Comparison of ENCODE assay signal across 9 cellular contexts in genomic region chr15:76996076-76996525, GRCh38. TPM values are rescaled to one million over a fixed set of nuclear protein-coding genes. Genes with fewer than 3 reads are reported as not detected.
DNase-seq lines count a peak whose midpoint lies in the region; ATAC-seq and TF ChIP-seq lines count a peak whose summit lies in the region.
"Had no signal": no experiment of that assay in that cellular context is flagged by ENCODE, and none has a peak within 500 bp of the region (broad histone marks: within the 10 kb centered on the region; RNA-seq: fewer than 3 reads in every experiment).

No MANE protein-coding gene starts in this region.

- DNase-seq in activated effector memory CD4-positive, alpha-beta T cell treated with anti-CD3 and anti-CD28 coated beads, Interleukin-2, amount 50 U/mL, for 16 hours: peak; percentile 62
- no peak for DNase-seq in activated effector memory CD4-positive, alpha-beta T cell treated with Interleukin-2 at 50 U/mL for 16 hours
- DNase-seq in memory B cell (ENCODE audit: low spot score in 2 of 2) (no peak), NCI-H1694 treated with DMSO at 0.1 percent for 48 hours (lab: John Stamatoyannopoulos, UW) (no peak), progenitor cell of endocrine pancreas (ENCODE audit: low spot score, unreplicated experiment) (no peak), cerebellar cortex (ENCODE audit: low spot score) (no peak)

- no peaks in the 10 kb centered on the region for H3K27me3 ChIP-seq in thymus (ENCODE audit: control insufficient read depth, insufficient read depth)
- H3K27me3 ChIP-seq: adrenal gland had no signal

- peaks cover 35% of the 10 kb centered on the region for H3K4me1 Mint-ChIP-seq in activated T-helper 17 cell treated with anti-CD3 and anti-CD28 coated beads, Interleukin-2, amount 50 U/mL, for 72 hours
- H3K4me1 Mint-ChIP-seq in memory B cell: peaks cover 41% of the 10 kb centered on the region
- H3K4me1 Mint-ChIP-seq in progenitor cell of endocrine pancreas (ENCODE audit: low read depth): peaks cover 7% of the 10 kb centered on the region

- ATAC-seq in activated T-helper 17 cell treated with anti-CD3 and anti-CD28 coated beads, Interleukin-2, amount 50 U/mL, for 72 hours (replicated peaks): no peak
- ATAC-seq in memory B cell (ENCODE audit: low read depth): no peak

- H3K36me3 ChIP-seq in thymus (ENCODE audit: control insufficient read depth, insufficient read depth): no peaks in the 10 kb centered on the region
- H3K36me3 ChIP-seq: adrenal gland had no signal

- H3K36me3 Mint-ChIP-seq in activated T-helper 17 cell treated with anti-CD3 and anti-CD28 coated beads, Interleukin-2, amount 50 U/mL, for 72 hours (ENCODE audit: low read depth): peaks cover 60% of the 10 kb centered on the region
- H3K36me3 Mint-ChIP-seq in memory B cell (peaks cover 6% of the 10 kb centered on the region), progenitor cell of endocrine pancreas (ENCODE audit: insufficient read depth) (no peaks in the 10 kb centered on the region)

- H3K4me3 ChIP-seq in thymus (ENCODE audit: low read length): peak overlapping the region; percentile 59

- no peaks in the 10 kb centered on the region for H3K9me3 Mint-ChIP-seq in activated T-helper 17 cell treated with anti-CD3 and anti-CD28 coated beads, Interleukin-2, amount 50 U/mL, for 72 hours
- H3K9me3 Mint-ChIP-seq in memory B cell (no peaks in the 10 kb centered on the region), progenitor cell of endocrine pancreas (ENCODE audit: low read depth) (no peaks in the 10 kb centered on the region)

- no peaks in the 10 kb centered on the region for H3K9me3 ChIP-seq in thymus (ENCODE audit: control insufficient read depth)
- H3K9me3 ChIP-seq: adrenal gland had no signal

- TF ChIP-seq CTCF in progenitor cell of endocrine pancreas (IDR thresholded peaks at IDR 0.05; ENCODE audit: unreplicated experiment): no peak

- no peaks in the 10 kb centered on the region for H3K27me3 Mint-ChIP-seq in activated T-helper 17 cell treated with anti-CD3 and anti-CD28 coated beads, Interleukin-2, amount 50 U/mL, for 72 hours
- H3K27me3 Mint-ChIP-seq in memory B cell: no peaks in the 10 kb centered on the region
- peaks cover 18% of the 10 kb centered on the region for H3K27me3 Mint-ChIP-seq in progenitor cell of endocrine pancreas

- peak overlapping the region; percentile 95 for H3K27ac Mint-ChIP-seq in activated T-helper 17 cell treated with anti-CD3 and anti-CD28 coated beads, Interleukin-2, amount 50 U/mL, for 72 hours
- peak overlapping the region; percentile 94 for H3K27ac Mint-ChIP-seq in memory B cell
- H3K27ac Mint-ChIP-seq in progenitor cell of endocrine pancreas: no peak overlapping the region

- peak overlapping the region; percentile 97 for H3K27ac ChIP-seq in thymus (ENCODE audit: low read depth)

- whole genome bisulfite sequencing in thymus: 82% methylated on average over 9 of the region's 9 CpGs

- peaks cover 18% of the 10 kb centered on the region for H3K4me1 ChIP-seq in thymus (ENCODE audit: control insufficient read depth, insufficient read depth, low read length)

- peak overlapping the region; percentile 94 for H3K4me3 Mint-ChIP-seq in activated T-helper 17 cell treated with anti-CD3 and anti-CD28 coated beads, Interleukin-2, amount 50 U/mL, for 72 hours
- H3K4me3 Mint-ChIP-seq in memory B cell (peak overlapping the region; percentile 93), progenitor cell of endocrine pancreas (ENCODE audit: low read depth) (no peak overlapping the region)

RNA-seq across cellular contexts. Expression of gene PSTPIP1, which starts 1.2 kb away (rescaled TPM):
- total RNA-seq in activated T-helper 17 cell treated with anti-CD3 and anti-CD28 coated beads, Interleukin-2, amount 50 U/mL, for 72 hours: 100 to 1,000 TPM; 125 to 137 TPM
- polyA plus RNA-seq in thymus: 54.8 TPM
- not detected in 2 replicates for total RNA-seq in progenitor cell of endocrine pancreas

Comparison
In these comparisons a context has a peak if more than half of its experiments do, and no peak if none do; other contexts are left out.
1. RNA of gene PSTPIP1, which starts 1.2 kb away (total RNA-seq): 125 to 137 TPM in activated T-helper 17 cell treated with anti-CD3 and anti-CD28 coated beads, Interleukin-2, amount 50 U/mL, for 72 hours; not detected in progenitor cell of endocrine pancreas; every median in the first group is over 100 times any median in the second.